1 cellular context compared by ENCODE assay signal in the genomic region with DNA sequence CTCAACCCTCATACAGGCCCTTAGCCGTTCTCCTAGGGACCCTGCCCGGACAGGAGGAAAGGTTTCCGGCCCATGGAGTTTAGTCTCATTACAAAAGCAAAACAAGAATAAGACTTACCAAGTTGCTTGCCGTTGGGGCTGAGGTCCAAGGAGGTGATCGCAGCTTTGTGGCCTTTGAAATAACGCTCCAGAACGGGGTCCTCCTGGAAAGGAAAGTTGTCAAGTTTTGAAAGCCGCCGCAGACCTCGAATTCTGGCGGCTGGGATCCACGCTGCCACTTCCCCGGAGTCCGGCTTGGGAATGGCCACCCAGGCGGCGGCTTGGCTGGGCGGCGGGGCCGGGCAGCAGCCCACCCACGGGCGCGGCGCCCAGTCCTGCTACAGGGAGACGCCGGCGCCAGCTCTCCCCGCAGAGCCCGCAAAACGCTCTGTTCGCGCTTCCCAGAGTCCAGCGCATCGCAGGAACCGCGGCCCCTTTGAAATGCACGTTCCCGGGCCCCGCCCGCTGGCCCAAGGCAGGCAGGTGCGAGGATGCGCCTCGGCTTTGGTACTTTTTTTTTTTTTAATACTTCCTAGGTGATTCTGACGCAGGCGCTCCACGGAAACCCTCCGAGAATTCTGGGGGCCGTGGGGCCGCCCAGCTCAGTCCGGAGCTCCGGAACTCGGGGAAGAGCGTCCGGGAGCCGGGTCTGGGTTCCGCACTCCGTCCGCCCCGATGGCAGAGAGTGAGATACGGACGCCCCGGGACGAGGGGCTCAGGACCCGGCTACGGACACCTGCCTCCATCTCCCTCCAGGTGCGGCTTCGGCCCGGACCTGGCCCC.
A peak's percentile ranks its signal among the peaks of the same experiment; 100 is the strongest.
TF ChIP-seq lines count a peak whose summit lies in the region.

No MANE protein-coding gene starts in this region.

TF ChIP-seq in K562, 482 proteins besides CTCF, POLR2A, EP300 and RAD21 (continued from another document):
- TF ChIP-seq MGA (IDR thresholded peaks at IDR 0.05) (no peak), ZNF764 (CRISPR knock-in tag; IDR thresholded peaks at IDR 0.05; ENCODE audit: low read depth) (no peak), ZFX (CRISPR knock-in tag; IDR thresholded peaks at IDR 0.05) (peak; percentile 78), PHF8 (IDR thresholded peaks at IDR 0.05; ENCODE audit: borderline replicate concordance, low read length) (0 out of 2 replicates have a peak, but pooled peaks have one; percentile 3), PATZ1 (CRISPR knock-in tag; IDR thresholded peaks at IDR 0.05; ENCODE audit: borderline replicate concordance) (no peak), CHD2 (IDR thresholded peaks at IDR 0.05; ENCODE audit: low read depth, low read length) (no peak), FIP1L1 (IDR thresholded peaks at IDR 0.05; ENCODE audit: low read depth, low read length, poor library complexity, severe bottlenecking) (peak; percentile 67), SP1 (CRISPR knock-in tag; IDR thresholded peaks at IDR 0.05) (peak; percentile 14; the same call in 1 of the 2 replicates), SMARCA4 (IDR thresholded peaks at IDR 0.05) (no peak), ZNF134 (CRISPR knock-in tag; conservative IDR thresholded peaks at IDR 0.05) (no peak), MBD2 (IDR thresholded peaks at IDR 0.05; ENCODE audit: borderline replicate concordance, low read depth) (no peak), SIRT6 (IDR thresholded peaks at IDR 0.05; ENCODE audit: low read depth, low read length) (no peak), ID3 (CRISPR knock-in tag; IDR thresholded peaks at IDR 0.05) (no peak), ID3 (tag; IDR thresholded peaks at IDR 0.05) (0 out of 2 replicates have a peak, but pooled peaks have one; percentile 15), L3MBTL2 (IDR thresholded peaks at IDR 0.05) (peak; percentile 8), USF1 (CRISPR knock-in tag; IDR thresholded peaks at IDR 0.05) (no peak), CBFB (CRISPR knock-in tag; IDR thresholded peaks at IDR 0.05) (no peak), ZNF121 (CRISPR knock-in tag; conservative IDR thresholded peaks at IDR 0.05) (no peak), RBM39 (optimal IDR thresholded peaks at IDR 0.05; ENCODE audit: low read depth, low read length) (no peak), CBX8 (IDR thresholded peaks at IDR 0.05; ENCODE audit: borderline replicate concordance, extremely low read depth, low read depth, low read length, poor library complexity, severe bottlenecking) (no peak), HMG20B (CRISPR knock-in tag; IDR thresholded peaks at IDR 0.05) (no peak), ASH1L (IDR thresholded peaks at IDR 0.05; ENCODE audit: borderline replicate concordance, low read depth, partially characterized antibody) (no peak), RFX1 (IDR thresholded peaks at IDR 0.05) (no peak), RB1 (IDR thresholded peaks at IDR 0.05; ENCODE audit: low read depth) (peak; percentile 32; the same call in 1 of the 2 replicates), TCFL5 (CRISPR knock-in tag; conservative IDR thresholded peaks at IDR 0.05) (no peak)
- TF ChIP-seq, protein P1, sequence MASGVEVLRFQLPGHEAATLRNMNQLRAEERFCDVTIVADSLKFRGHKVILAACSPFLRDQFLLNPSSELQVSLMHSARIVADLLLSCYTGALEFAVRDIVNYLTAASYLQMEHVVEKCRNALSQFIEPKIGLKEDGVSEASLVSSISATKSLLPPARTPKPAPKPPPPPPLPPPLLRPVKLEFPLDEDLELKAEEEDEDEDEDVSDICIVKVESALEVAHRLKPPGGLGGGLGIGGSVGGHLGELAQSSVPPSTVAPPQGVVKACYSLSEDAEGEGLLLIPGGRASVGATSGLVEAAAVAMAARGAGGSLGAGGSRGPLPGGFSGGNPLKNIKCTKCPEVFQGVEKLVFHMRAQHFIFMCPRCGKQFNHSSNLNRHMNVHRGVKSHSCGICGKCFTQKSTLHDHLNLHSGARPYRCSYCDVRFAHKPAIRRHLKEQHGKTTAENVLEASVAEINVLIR (CRISPR knock-in tag; IDR thresholded peaks at IDR 0.05), result no peak
- TF ChIP-seq, protein P2, sequence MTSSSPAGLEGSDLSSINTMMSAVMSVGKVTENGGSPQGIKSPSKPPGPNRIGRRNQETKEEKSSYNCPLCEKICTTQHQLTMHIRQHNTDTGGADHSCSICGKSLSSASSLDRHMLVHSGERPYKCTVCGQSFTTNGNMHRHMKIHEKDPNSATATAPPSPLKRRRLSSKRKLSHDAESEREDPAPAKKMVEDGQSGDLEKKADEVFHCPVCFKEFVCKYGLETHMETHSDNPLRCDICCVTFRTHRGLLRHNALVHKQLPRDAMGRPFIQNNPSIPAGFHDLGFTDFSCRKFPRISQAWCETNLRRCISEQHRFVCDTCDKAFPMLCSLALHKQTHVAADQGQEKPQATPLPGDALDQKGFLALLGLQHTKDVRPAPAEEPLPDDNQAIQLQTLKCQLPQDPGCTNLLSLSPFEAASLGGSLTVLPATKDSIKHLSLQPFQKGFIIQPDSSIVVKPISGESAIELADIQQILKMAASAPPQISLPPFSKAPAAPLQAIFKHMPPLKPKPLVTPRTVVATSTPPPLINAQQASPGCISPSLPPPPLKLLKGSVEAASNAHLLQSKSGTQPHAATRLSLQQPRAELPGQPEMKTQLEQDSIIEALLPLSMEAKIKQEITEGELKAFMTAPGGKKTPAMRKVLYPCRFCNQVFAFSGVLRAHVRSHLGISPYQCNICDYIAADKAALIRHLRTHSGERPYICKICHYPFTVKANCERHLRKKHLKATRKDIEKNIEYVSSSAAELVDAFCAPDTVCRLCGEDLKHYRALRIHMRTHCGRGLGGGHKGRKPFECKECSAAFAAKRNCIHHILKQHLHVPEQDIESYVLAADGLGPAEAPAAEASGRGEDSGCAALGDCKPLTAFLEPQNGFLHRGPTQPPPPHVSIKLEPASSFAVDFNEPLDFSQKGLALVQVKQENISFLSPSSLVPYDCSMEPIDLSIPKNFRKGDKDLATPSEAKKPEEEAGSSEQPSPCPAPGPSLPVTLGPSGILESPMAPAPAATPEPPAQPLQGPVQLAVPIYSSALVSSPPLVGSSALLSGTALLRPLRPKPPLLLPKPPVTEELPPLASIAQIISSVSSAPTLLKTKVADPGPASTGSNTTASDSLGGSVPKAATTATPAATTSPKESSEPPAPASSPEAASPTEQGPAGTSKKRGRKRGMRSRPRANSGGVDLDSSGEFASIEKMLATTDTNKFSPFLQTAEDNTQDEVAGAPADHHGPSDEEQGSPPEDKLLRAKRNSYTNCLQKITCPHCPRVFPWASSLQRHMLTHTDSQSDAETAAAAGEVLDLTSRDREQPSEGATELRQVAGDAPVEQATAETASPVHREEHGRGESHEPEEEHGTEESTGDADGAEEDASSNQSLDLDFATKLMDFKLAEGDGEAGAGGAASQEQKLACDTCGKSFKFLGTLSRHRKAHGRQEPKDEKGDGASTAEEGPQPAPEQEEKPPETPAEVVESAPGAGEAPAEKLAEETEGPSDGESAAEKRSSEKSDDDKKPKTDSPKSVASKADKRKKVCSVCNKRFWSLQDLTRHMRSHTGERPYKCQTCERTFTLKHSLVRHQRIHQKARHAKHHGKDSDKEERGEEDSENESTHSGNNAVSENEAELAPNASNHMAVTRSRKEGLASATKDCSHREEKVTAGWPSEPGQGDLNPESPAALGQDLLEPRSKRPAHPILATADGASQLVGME (CRISPR knock-in tag; IDR thresholded peaks at IDR 0.05), result no peak
